Comparison of ENCODE assay signal across 1 cellular context in genomic region chr6:12348530-12349511, GRCh38.
TF ChIP-seq lines count a peak whose summit lies in the region.

No MANE protein-coding gene starts in this region.

TF ChIP-seq in HepG2, 621 proteins besides CTCF, POLR2A, EP300 and RAD21 (continued from another document):
- TF ChIP-seq, protein P1, sequence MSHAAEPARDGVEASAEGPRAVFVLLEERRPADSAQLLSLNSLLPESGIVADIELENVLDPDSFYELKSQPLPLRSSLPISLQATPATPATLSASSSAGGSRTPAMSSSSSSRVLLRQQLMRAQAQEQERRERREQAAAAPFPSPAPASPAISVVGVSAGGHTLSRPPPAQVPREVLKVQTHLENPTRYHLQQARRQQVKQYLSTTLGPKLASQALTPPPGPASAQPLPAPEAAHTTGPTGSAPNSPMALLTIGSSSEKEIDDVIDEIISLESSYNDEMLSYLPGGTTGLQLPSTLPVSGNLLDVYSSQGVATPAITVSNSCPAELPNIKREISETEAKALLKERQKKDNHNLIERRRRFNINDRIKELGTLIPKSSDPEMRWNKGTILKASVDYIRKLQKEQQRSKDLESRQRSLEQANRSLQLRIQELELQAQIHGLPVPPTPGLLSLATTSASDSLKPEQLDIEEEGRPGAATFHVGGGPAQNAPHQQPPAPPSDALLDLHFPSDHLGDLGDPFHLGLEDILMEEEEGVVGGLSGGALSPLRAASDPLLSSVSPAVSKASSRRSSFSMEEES (CRISPR knock-in tag; IDR thresholded peaks at IDR 0.05): peak; percentile 65; the same call in 1 of the 2 replicates
- TF ChIP-seq, protein P2, sequence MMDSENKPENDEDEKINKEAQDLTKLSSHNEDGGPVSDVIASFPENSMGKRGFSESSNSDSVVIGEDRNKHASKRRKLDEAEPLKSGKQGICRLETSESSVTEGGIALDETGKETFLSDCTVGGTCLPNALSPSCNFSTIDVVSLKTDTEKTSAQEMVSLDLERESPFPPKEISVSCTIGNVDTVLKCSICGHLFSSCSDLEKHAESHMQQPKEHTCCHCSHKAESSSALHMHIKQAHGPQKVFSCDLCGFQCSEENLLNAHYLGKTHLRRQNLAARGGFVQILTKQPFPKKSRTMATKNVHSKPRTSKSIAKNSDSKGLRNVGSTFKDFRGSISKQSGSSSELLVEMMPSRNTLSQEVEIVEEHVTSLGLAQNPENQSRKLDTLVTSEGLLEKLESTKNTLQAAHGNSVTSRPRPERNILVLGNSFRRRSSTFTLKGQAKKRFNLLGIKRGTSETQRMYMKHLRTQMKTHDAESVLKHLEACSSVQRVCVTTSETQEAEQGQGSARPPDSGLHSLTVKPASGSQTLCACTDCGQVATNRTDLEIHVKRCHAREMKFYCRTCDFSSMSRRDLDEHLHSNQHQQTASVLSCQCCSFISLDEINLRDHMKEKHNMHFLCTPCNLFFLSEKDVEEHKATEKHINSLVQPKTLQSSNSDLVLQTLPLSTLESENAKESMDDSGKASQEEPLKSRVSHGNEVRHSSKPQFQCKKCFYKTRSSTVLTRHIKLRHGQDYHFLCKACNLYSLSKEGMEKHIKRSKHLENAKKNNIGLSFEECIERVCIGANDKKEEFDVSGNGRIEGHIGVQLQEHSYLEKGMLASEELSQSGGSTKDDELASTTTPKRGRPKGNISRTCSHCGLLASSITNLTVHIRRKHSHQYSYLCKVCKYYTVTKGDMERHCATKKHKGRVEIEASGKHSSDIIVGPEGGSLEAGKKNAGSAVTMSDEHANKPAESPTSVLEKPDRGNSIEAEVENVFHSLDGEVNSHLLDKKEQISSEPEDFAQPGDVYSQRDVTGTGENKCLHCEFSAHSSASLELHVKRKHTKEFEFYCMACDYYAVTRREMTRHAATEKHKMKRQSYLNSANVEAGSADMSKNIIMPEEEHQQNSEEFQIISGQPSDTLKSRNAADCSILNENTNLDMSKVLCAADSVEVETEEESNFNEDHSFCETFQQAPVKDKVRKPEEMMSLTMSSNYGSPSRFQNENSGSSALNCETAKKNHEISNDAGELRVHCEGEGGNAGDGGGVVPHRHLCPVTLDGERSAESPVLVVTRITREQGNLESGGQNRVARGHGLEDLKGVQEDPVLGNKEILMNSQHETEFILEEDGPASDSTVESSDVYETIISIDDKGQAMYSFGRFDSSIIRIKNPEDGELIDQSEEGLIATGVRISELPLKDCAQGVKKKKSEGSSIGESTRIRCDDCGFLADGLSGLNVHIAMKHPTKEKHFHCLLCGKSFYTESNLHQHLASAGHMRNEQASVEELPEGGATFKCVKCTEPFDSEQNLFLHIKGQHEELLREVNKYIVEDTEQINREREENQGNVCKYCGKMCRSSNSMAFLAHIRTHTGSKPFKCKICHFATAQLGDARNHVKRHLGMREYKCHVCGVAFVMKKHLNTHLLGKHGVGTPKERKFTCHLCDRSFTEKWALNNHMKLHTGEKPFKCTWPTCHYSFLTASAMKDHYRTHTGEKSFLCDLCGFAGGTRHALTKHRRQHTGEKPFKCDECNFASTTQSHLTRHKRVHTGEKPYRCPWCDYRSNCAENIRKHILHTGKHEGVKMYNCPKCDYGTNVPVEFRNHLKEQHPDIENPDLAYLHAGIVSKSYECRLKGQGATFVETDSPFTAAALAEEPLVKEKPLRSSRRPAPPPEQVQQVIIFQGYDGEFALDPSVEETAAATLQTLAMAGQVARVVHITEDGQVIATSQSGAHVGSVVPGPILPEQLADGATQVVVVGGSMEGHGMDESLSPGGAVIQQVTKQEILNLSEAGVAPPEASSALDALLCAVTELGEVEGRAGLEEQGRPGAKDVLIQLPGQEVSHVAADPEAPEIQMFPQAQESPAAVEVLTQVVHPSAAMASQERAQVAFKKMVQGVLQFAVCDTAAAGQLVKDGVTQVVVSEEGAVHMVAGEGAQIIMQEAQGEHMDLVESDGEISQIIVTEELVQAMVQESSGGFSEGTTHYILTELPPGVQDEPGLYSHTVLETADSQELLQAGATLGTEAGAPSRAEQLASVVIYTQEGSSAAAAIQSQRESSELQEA (CRISPR knock-in tag; IDR thresholded peaks at IDR 0.05; ENCODE audit: not compliant biosample characterization): no peak
- TF ChIP-seq NFAT5 (CRISPR knock-in tag; IDR thresholded peaks at IDR 0.05) (no peak), ZNF616 (CRISPR knock-in tag; IDR thresholded peaks at IDR 0.05; ENCODE audit: low read depth) (no peak), TCF12 (IDR thresholded peaks at IDR 0.05) (no peak), TCF12 (CRISPR knock-in tag; IDR thresholded peaks at IDR 0.05) (no peak), SRY (CRISPR knock-in tag; IDR thresholded peaks at IDR 0.05) (no peak), ZFP36L1 (CRISPR knock-in tag; IDR thresholded peaks at IDR 0.05) (no peak), JARID2 (CRISPR knock-in tag; IDR thresholded peaks at IDR 0.05; ENCODE audit: insufficient replicate concordance) (no peak), PHF8 (CRISPR knock-in tag; IDR thresholded peaks at IDR 0.05) (no peak), MED8 (CRISPR knock-in tag; IDR thresholded peaks at IDR 0.05; ENCODE audit: insufficient replicate concordance) (no peak), CENPBD1 (CRISPR knock-in tag; IDR thresholded peaks at IDR 0.05; ENCODE audit: borderline replicate concordance, low read depth) (no peak), MTERF4 (CRISPR knock-in tag; IDR thresholded peaks at IDR 0.05) (peak; percentile 55; the same call in 1 of the 2 replicates), ZNF557 (CRISPR knock-in tag; IDR thresholded peaks at IDR 0.05) (no peak)
- TF ChIP-seq, protein P3, sequence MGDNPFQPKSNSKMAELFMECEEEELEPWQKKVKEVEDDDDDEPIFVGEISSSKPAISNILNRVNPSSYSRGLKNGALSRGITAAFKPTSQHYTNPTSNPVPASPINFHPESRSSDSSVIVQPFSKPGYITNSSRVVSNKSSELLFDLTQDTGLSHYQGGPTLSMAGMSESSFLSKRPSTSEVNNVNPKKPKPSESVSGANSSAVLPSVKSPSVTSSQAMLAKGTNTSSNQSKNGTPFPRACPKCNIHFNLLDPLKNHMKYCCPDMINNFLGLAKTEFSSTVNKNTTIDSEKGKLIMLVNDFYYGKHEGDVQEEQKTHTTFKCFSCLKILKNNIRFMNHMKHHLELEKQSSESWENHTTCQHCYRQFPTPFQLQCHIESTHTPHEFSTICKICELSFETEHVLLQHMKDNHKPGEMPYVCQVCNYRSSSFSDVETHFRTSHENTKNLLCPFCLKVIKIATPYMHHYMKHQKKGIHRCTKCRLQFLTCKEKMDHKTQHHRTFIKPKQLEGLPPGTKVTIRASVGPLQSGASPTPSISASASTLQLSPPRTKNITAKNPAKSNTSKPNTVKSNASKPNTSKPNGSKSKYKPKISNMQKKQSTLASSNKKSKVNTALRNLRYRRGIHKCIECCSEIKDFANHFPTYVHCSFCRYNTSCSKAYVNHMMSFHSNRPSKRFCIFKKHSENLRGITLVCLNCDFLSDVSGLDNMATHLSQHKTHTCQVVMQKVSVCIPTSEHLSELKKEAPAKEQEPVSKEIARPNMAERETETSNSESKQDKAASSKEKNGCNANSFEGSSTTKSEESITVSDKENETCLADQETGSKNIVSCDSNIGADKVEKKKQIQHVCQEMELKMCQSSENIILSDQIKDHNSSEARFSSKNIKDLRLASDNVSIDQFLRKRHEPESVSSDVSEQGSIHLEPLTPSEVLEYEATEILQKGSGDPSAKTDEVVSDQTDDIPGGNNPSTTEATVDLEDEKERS (CRISPR knock-in tag; IDR thresholded peaks at IDR 0.05): no peak
TF ChIP-seq in HepG2: peak in this region for 137.
